25 cellular contexts compared by ENCODE assay signal in genomic region chr11:43601511-43601910, GRCh38.
"Had no signal": no experiment of that assay in that cellular context is flagged by ENCODE, and none has a peak within 500 bp of the region (broad histone marks: within the 10 kb centered on the region; RNA-seq: fewer than 3 reads in every experiment).

No MANE protein-coding gene starts in this region.

- H3K4me3 ChIP-seq: MG63 had no signal

- H3K36me3 ChIP-seq: MG63 had no signal

- DNase-seq: IMR-90, Karpas-422, KG1, MG63, NCI-H1092, NCI-H1105 treated with DMSO at 0.1 percent for 48 hours, NCI-H1417 treated with DMSO at 0.1 percent for 48 hours, NCI-H146, NCI-H1694 treated with DMSO at 0.1 percent for 48 hours, NCI-H1930, NCI-H2081, NCI-H2107, NCI-H2171, NCI-H226, NCI-H446, NCI-H510A, NCI-H524 treated with DMSO at 0.1 percent for 48 hours, NCI-H69, NCI-H774, Right ventricle myocardium superior, RPMI8226, SIG-M5, SK-N-SH, SW 1271 had no signal

- H3K27ac ChIP-seq: HL-60 had no signal

- H3K9me3 ChIP-seq: MG63, SK-N-SH had no signal
